10 cellular contexts compared by ENCODE assay signal in genomic region chr14:69049675-69050074, GRCh38.
A peak's percentile ranks its signal among the peaks of the same experiment; 100 is the strongest.
DNase-seq lines count a peak whose midpoint lies in the region; ATAC-seq and TF ChIP-seq lines count a peak whose summit lies in the region.
"Had no signal": no experiment of that assay in that cellular context is flagged by ENCODE, and none has a peak within 500 bp of the region (broad histone marks: within the 10 kb centered on the region; RNA-seq: fewer than 3 reads in every experiment).

No MANE protein-coding gene starts in this region.

- TF ChIP-seq CTCF in HL-60 (IDR thresholded peaks at IDR 0.05; ENCODE audit: insufficient read depth, low read length) (no peak), choroid plexus epithelial cell (conservative IDR thresholded peaks at IDR 0.05; ENCODE audit: low read depth, low read length) (no peak)

- peak in 1 of 2 experiments; percentile 7 for DNase-seq in HL-60 (ENCODE audit: low read depth in 1 of 2, low spot score in 1 of 2)
- DNase-seq in choroid plexus epithelial cell (ENCODE audit: low read depth) = peak; percentile 95
- DNase-seq in cerebellum (ENCODE audit: low spot score) = no peak
- DNase-seq: activated CD4-positive, alpha-beta T cell treated with anti-CD3 and anti-CD28 coated beads for 4 hours; midbrain had no signal

- H3K4me3 ChIP-seq in HL-60 (replicated peaks; ENCODE audit: insufficient read depth, low read length) (no peak overlapping the region), choroid plexus epithelial cell (ENCODE audit: low read depth, low read length) (no peak overlapping the region), subcutaneous abdominal adipose tissue (ENCODE audit: low read depth in 1 of 5, low read length in 5 of 5) (peak overlapping the region in 3 of 5 donors; percentile 3 to 13 (median 4))

- H3K4me1 ChIP-seq in subcutaneous abdominal adipose tissue (ENCODE audit: control insufficient read depth in 5 of 5, insufficient read depth in 5 of 5, low read length in 5 of 5) = peaks cover 28 to 83% (median 78%) of the 10 kb centered on the region in 5 donors

- ATAC-seq in HG02970 (IDR thresholded peaks at IDR 0.05; ENCODE audit: low FRiP score, unreplicated experiment) (no peak), GM18858 (IDR thresholded peaks at IDR 0.05; ENCODE audit: unreplicated experiment) (no peak), GM18498 (IDR thresholded peaks at IDR 0.05; ENCODE audit: unreplicated experiment) (no peak)

- no peaks in the 10 kb centered on the region for H3K9me3 ChIP-seq in subcutaneous abdominal adipose tissue (ENCODE audit: control insufficient read depth in 5 of 5, low read length in 5 of 5)

- H3K27me3 ChIP-seq in HL-60 (ENCODE audit: insufficient read depth, poor library complexity, severe bottlenecking) (no peaks in the 10 kb centered on the region), layer of hippocampus (ENCODE audit: control insufficient read depth, insufficient read depth, low read length) (no peaks in the 10 kb centered on the region), subcutaneous abdominal adipose tissue (ENCODE audit: control insufficient read depth in 5 of 5, insufficient read depth in 4 of 5, low read length in 5 of 5) (no peaks in the 10 kb centered on the region)

- H3K9ac ChIP-seq in subcutaneous abdominal adipose tissue (ENCODE audit: low read length in 5 of 5) = peak overlapping the region in 3 of 5 donors; percentile 5 to 68 (median 57)

- peaks cover 0 to 17% (median 10%) of the 10 kb centered on the region in 5 donors for H3K36me3 ChIP-seq in subcutaneous abdominal adipose tissue (ENCODE audit: control insufficient read depth in 5 of 5, insufficient read depth in 5 of 5, low read length in 5 of 5)

- H3K27ac ChIP-seq in HL-60 (replicated peaks) = peak overlapping the region; percentile 42; the same call in 1 of the 2 replicates
- H3K27ac ChIP-seq in layer of hippocampus (ENCODE audit: low read depth, low read length) = peak overlapping the region; percentile 16
- H3K27ac ChIP-seq in subcutaneous abdominal adipose tissue (ENCODE audit: low read depth, low read length) = peak overlapping the region; percentile 92

Comparison
In these comparisons a context has a peak if more than half of its experiments do, and no peak if none do; other contexts are left out.
1. H3K27ac ChIP-seq: peak in every context shown above with its lines; median percentile 92 in subcutaneous abdominal adipose tissue; 42 in HL-60; 16 in layer of hippocampus.
2. H3K4me3 ChIP-seq: peak in subcutaneous abdominal adipose tissue (3 of 5); none in HL-60 (single experiment) and choroid plexus epithelial cell (single experiment).